Comparison of ENCODE assay signal across 9 cellular contexts in genomic region chr10:77004917-77005564, GRCh38.
DNase-seq lines count a peak whose midpoint lies in the region; TF ChIP-seq lines count a peak whose summit lies in the region.
"Had no signal": no experiment of that assay in that cellular context is flagged by ENCODE, and none has a peak within 500 bp of the region (broad histone marks: within the 10 kb centered on the region; RNA-seq: fewer than 3 reads in every experiment).

No MANE protein-coding gene starts in this region.

- H3K4me3 ChIP-seq in HFF-Myc (replicated peaks; ENCODE audit: low read depth, low read length) (no peak overlapping the region), endodermal cell (ENCODE audit: low read length) (no peak overlapping the region), mesendoderm (ENCODE audit: low read length) (no peak overlapping the region)

- no peak overlapping the region for H2BK15ac ChIP-seq in mesendoderm (replicated peaks; ENCODE audit: low read depth)

- no peak overlapping the region for H3K18ac ChIP-seq in mesendoderm (ENCODE audit: low read length)

- H3K4me2 ChIP-seq in mesendoderm (ENCODE audit: low read length), result no peak overlapping the region

- H2BK5ac ChIP-seq in mesendoderm (ENCODE audit: low read length), result no peak overlapping the region

- H2BK120ac ChIP-seq in mesendoderm (ENCODE audit: low read depth, low read length), result no peak overlapping the region

- H3K27ac Mint-ChIP-seq in endodermal cell, result no peak overlapping the region
- H3K27ac Mint-ChIP-seq in activated CD4-positive, alpha-beta memory T cell treated with anti-CD3 and anti-CD28 coated beads, Interleukin-2, amount 10 ng/mL, durations not matched to agents 7 days and 5 days, result no peak overlapping the region
- H3K27ac Mint-ChIP-seq: naive B cell had no signal

- H3K9me3 Mint-ChIP-seq in endodermal cell, result no peaks in the 10 kb centered on the region
- H3K9me3 Mint-ChIP-seq in activated CD4-positive, alpha-beta memory T cell treated with anti-CD3 and anti-CD28 coated beads, Interleukin-2, amount 10 ng/mL, durations not matched to agents 7 days and 5 days, result no peaks in the 10 kb centered on the region

- no peak overlapping the region for H3K56ac ChIP-seq in mesendoderm (ENCODE audit: low read length)

- CTCF ChIA-PET in activated CD4-positive, alpha-beta memory T cell treated with anti-CD3 and anti-CD28 coated beads, Interleukin-2, amount 10 ng/mL, durations not matched to agents 7 days and 5 days (lab: Charles Lee), result interaction anchor here (0.9 to 1.6 kb wide), 5 partner anchors 8 to 223 kb away, joined by 3 to 4 read pairs (median 3); no protein-coding TSS in a partner anchor

- H3K9ac ChIP-seq in endodermal cell (ENCODE audit: extremely low read depth, low read length, poor library complexity, severe bottlenecking), result no peak overlapping the region
- H3K9ac ChIP-seq in mesendoderm (ENCODE audit: low read length), result no peak overlapping the region

- intact Hi-C loops in posterior cingulate gyrus (cut with DNase I), result no loop called here

- no peak overlapping the region for H4K8ac ChIP-seq in mesendoderm (ENCODE audit: low read depth, low read length)

- POLR2A ChIA-PET in activated CD4-positive, alpha-beta memory T cell treated with anti-CD3 and anti-CD28 coated beads, Interleukin-2, amount 10 ng/mL, durations not matched to agents 7 days and 5 days (lab: Charles Lee), result no interaction called here

- no peaks in the 10 kb centered on the region for H3K79me1 ChIP-seq in mesendoderm (ENCODE audit: low read length)

- DNase-seq in DMS153 treated with DMSO at 0.1 percent for 48 hours (lab: John Stamatoyannopoulos, UW; ENCODE audit: unreplicated experiment), result peak; percentile 50
- DNase-seq in HFF-Myc (ENCODE audit: extremely low read depth, low read depth), result peak; percentile 48
- peak; percentile 29 for DNase-seq in NOMO-1 treated with DMSO at 0.1 percent for 48 hours (lab: John Stamatoyannopoulos, UW; ENCODE audit: unreplicated experiment)
- DNase-seq in endodermal cell, result peak; percentile 73
- DNase-seq in mesendoderm, result peak; percentile 86
- no peak for DNase-seq in posterior cingulate gyrus
- DNase-seq in GM19238 (ENCODE audit: insufficient read length, low spot score), result no peak
- DNase-seq in activated CD4-positive, alpha-beta memory T cell treated with anti-CD3 and anti-CD28 coated beads, Interleukin-2, amount 10 ng/mL, durations not matched to agents 7 days and 5 days, result no peak
- DNase-seq: naive B cell had no signal

- no peak overlapping the region for H4K5ac ChIP-seq in mesendoderm (ENCODE audit: low read length)

- H3K4me1 ChIP-seq in endodermal cell (ENCODE audit: control insufficient read depth, insufficient read depth, low read length) (no peaks in the 10 kb centered on the region), mesendoderm (ENCODE audit: control insufficient read depth, low read depth, low read length) (no peaks in the 10 kb centered on the region)

- H2AK5ac ChIP-seq in mesendoderm (ENCODE audit: low read length), result no peak overlapping the region

- H3K27me3 Mint-ChIP-seq in endodermal cell (ENCODE audit: insufficient read depth), result no peaks in the 10 kb centered on the region
- peaks cover 4% of the 10 kb centered on the region for H3K27me3 Mint-ChIP-seq in activated CD4-positive, alpha-beta memory T cell treated with anti-CD3 and anti-CD28 coated beads, Interleukin-2, amount 10 ng/mL, durations not matched to agents 7 days and 5 days

- H3K27me3 ChIP-seq in endodermal cell (ENCODE audit: control insufficient read depth, insufficient read depth, low read length, poor library complexity, severe bottlenecking) (no peaks in the 10 kb centered on the region), mesendoderm (ENCODE audit: insufficient read depth, low read length, poor library complexity) (no peaks in the 10 kb centered on the region)

- H3K36me3 ChIP-seq in endodermal cell (ENCODE audit: control insufficient read depth, insufficient read depth, low read length) (no peaks in the 10 kb centered on the region), mesendoderm (ENCODE audit: control insufficient read depth, insufficient read depth, low read length) (no peaks in the 10 kb centered on the region)

- no peaks in the 10 kb centered on the region for H3K36me3 Mint-ChIP-seq in endodermal cell (ENCODE audit: low read depth)
- no peaks in the 10 kb centered on the region for H3K36me3 Mint-ChIP-seq in activated CD4-positive, alpha-beta memory T cell treated with anti-CD3 and anti-CD28 coated beads, Interleukin-2, amount 10 ng/mL, durations not matched to agents 7 days and 5 days (ENCODE audit: low read depth)
- H3K36me3 Mint-ChIP-seq: naive B cell had no signal

- H3K4ac ChIP-seq in mesendoderm (ENCODE audit: low read depth, low read length), result no peak overlapping the region

- WGBS in endodermal cell (ENCODE audit: insufficient coverage in 1 of 2, insufficient read length in 1 of 2), 2 experiments, result 66 to 100% methylated on average over 2 to 3 of the region's 3 CpGs
- no CpG with 5 or more reads among the region's 3 CpGs for WGBS in mesendoderm (ENCODE audit: extremely low coverage, insufficient coverage, low lambda C conversion rate)

- no peak overlapping the region for H3K4me3 Mint-ChIP-seq in endodermal cell
- H3K4me3 Mint-ChIP-seq in activated CD4-positive, alpha-beta memory T cell treated with anti-CD3 and anti-CD28 coated beads, Interleukin-2, amount 10 ng/mL, durations not matched to agents 7 days and 5 days, result no peak overlapping the region
- H3K4me3 Mint-ChIP-seq: naive B cell had no signal

- no peaks in the 10 kb centered on the region for H3K9me3 ChIP-seq in endodermal cell (ENCODE audit: control insufficient read depth, low read length)

- TF ChIP-seq CTCF in HFF-Myc (IDR thresholded peaks at IDR 0.05; ENCODE audit: low read depth, low read length, missing control alignments) (peak; percentile 82), endodermal cell (conservative IDR thresholded peaks at IDR 0.05) (peak; percentile 89)

- H3K23ac ChIP-seq in mesendoderm (ENCODE audit: low read length), result no peak overlapping the region

- H3K27ac ChIP-seq in endodermal cell (ENCODE audit: low read depth, low read length) (no peak overlapping the region), mesendoderm (ENCODE audit: low read depth, low read length) (no peak overlapping the region)

- H3K79me2 ChIP-seq in mesendoderm (ENCODE audit: control insufficient read depth, insufficient read depth, low read length), result no peaks in the 10 kb centered on the region

- H3K4me1 Mint-ChIP-seq in endodermal cell, result peaks cover 4% of the 10 kb centered on the region
- no peaks in the 10 kb centered on the region for H3K4me1 Mint-ChIP-seq in activated CD4-positive, alpha-beta memory T cell treated with anti-CD3 and anti-CD28 coated beads, Interleukin-2, amount 10 ng/mL, durations not matched to agents 7 days and 5 days

Comparison
In these comparisons a context has a peak if more than half of its experiments do, and no peak if none do; other contexts are left out.
1. DNase-seq: peak in DMS153 treated with DMSO at 0.1 percent for 48 hours (single experiment), HFF-Myc (single experiment), NOMO-1 treated with DMSO at 0.1 percent for 48 hours (single experiment), endodermal cell (single experiment) and mesendoderm (single experiment); none in posterior cingulate gyrus (0 of 10), GM19238 (single experiment) and activated CD4-positive, alpha-beta memory T cell treated with anti-CD3 and anti-CD28 coated beads, Interleukin-2, amount 10 ng/mL, durations not matched to agents 7 days and 5 days (single experiment).